In the genomic region with DNA sequence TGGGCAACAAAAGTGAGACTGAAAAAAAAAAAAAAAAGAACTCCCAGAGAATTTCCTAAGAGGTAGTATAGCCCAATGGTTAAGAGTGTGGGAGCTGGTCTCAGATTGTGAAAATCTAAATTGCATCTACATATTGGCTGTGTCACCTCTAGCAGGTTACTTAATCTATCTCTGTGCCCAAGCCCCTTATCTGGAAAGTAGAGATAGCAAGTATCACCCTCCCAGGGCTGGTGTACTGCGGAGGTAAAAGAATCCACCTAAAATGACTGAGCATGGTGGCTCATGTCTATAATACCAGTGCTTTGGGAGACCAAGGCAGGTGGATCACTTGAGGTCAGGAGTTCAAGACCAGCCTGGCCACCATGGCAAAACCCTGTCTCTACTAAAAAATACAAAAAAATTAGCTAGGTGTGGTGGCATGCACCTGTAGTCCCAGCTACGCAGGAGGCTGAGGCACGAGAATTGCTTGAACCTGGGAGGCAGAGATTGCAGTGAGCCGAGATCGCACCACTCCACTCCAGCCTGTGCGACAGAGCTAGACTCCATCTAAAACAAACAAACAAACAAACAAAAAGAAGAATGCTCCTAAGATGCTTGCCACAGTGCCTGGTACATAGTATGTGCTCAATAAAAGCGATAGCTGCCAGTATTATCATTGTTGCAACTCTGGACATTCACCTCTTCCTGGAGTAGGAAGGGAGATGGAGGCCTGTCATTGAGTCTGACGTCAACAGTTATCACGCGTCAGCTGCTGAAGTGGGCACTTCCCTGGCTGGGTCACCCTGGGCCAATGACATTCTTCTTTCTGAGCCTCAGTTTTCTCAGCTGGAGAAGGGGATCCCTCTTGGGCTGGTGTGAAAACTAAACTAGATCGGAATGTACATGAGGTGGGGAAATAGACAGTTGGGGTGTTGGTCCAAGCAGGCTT, we compare ENCODE assay signal across 18 cellular contexts. TPM values are rescaled to one million over a fixed set of nuclear protein-coding genes. Genes with fewer than 3 reads are reported as not detected.
A peak's percentile ranks its signal among the peaks of the same experiment; 100 is the strongest.
DNase-seq lines count a peak whose midpoint lies in the region; ATAC-seq and TF ChIP-seq lines count a peak whose summit lies in the region.
"Had no signal": no experiment of that assay in that cellular context is flagged by ENCODE, and none has a peak within 500 bp of the region (broad histone marks: within the 10 kb centered on the region; RNA-seq: fewer than 3 reads in every experiment).

No MANE protein-coding gene starts in this region.

- H3K4me1 ChIP-seq in HCT116 (ENCODE audit: control insufficient read depth in 1 of 2, insufficient read depth in 2 of 2, low read length in 2 of 2), result peaks cover 37 to 69% of the 10 kb centered on the region in 2 experiments
- H3K4me1 ChIP-seq in Peyer's patch, result peaks cover 0 to 27% (median 6%) of the 10 kb centered on the region in 4 donors
- H3K4me1 ChIP-seq in hepatocyte (ENCODE audit: insufficient read depth), result peaks cover 12% of the 10 kb centered on the region
- H3K4me1 ChIP-seq in neural progenitor cell, result peaks cover 13% of the 10 kb centered on the region

- RAD21 ChIA-PET in HCT116 (lab: Charles Lee; ENCODE audit: low non-redundant PET in 1 of 2, low total read pairs in 2 of 2, uncharacterized antibody in 2 of 2, unreplicated experiment in 2 of 2), result no interaction called here

- peaks cover 10% of the 10 kb centered on the region for H3K79me2 ChIP-seq in HCT116 (ENCODE audit: insufficient read depth, low read length)
- no peaks in the 10 kb centered on the region for H3K79me2 ChIP-seq in hepatocyte
- H3K79me2 ChIP-seq in neural progenitor cell (ENCODE audit: low read depth), result no peaks in the 10 kb centered on the region

- no peaks in the 10 kb centered on the region for H3K9me3 ChIP-seq in HCT116 (ENCODE audit: control insufficient read depth in 1 of 2, insufficient read depth in 1 of 2, low read depth in 1 of 2, low read length in 2 of 2)
- H3K9me3 ChIP-seq in Peyer's patch, result no peaks in the 10 kb centered on the region
- no peaks in the 10 kb centered on the region for H3K9me3 ChIP-seq in hepatocyte (ENCODE audit: low read depth)
- no peaks in the 10 kb centered on the region for H3K9me3 ChIP-seq in neural progenitor cell (ENCODE audit: low read depth)
- H3K9me3 ChIP-seq: sigmoid colon had no signal

- H3K36me3 Mint-ChIP-seq in immature natural killer cell (no peaks in the 10 kb centered on the region), osteocyte (ENCODE audit: unreplicated experiment) (no peaks in the 10 kb centered on the region), glutamatergic neuron (ENCODE audit: unreplicated experiment) (no peaks in the 10 kb centered on the region), neural progenitor cell (no peaks in the 10 kb centered on the region)
- H3K36me3 Mint-ChIP-seq: T-cell had no signal

- H3K9me2 ChIP-seq in HCT116 (ENCODE audit: insufficient read depth) (no peaks in the 10 kb centered on the region), hepatocyte (replicated peaks; ENCODE audit: insufficient read depth) (no peaks in the 10 kb centered on the region)

- H4K20me1 ChIP-seq in HCT116 (ENCODE audit: insufficient read depth) (no peaks in the 10 kb centered on the region), hepatocyte (ENCODE audit: insufficient read depth, poor library complexity, severe bottlenecking) (no peaks in the 10 kb centered on the region), neural progenitor cell (ENCODE audit: low read depth) (no peaks in the 10 kb centered on the region)

- no peak overlapping the region for H3K27ac Mint-ChIP-seq in immature natural killer cell
- H3K27ac Mint-ChIP-seq in osteocyte (ENCODE audit: unreplicated experiment), result no peak overlapping the region
- no peak overlapping the region for H3K27ac Mint-ChIP-seq in glutamatergic neuron (ENCODE audit: unreplicated experiment)
- H3K27ac Mint-ChIP-seq in neural progenitor cell, result no peak overlapping the region
- H3K27ac Mint-ChIP-seq: T-cell had no signal

- WGBS in hepatocyte (ENCODE audit: low lambda C conversion rate, missing lambda C conversion rate), result 89% methylated on average over 11 of the region's 11 CpGs

- H3K27me3 Mint-ChIP-seq in immature natural killer cell (ENCODE audit: low read depth in 3 of 3) (peaks cover 1 to 3% (median 2%) of the 10 kb centered on the region in 3 donors), osteocyte (ENCODE audit: unreplicated experiment) (no peaks in the 10 kb centered on the region), glutamatergic neuron (ENCODE audit: unreplicated experiment) (peaks cover 12% of the 10 kb centered on the region), neural progenitor cell (ENCODE audit: insufficient read depth, low read depth) (peaks cover 23% of the 10 kb centered on the region)
- H3K27me3 Mint-ChIP-seq: T-cell had no signal

- peaks cover 18% of the 10 kb centered on the region for H3F3A ChIP-seq in neural progenitor cell (ENCODE audit: low read depth)

- BruUV-seq in HCT116 (replicated peaks; lab: Mats Ljungman, UMichigan), result no TSS peak

- no peaks in the 10 kb centered on the region for H3K9me3 Mint-ChIP-seq in immature natural killer cell
- no peaks in the 10 kb centered on the region for H3K9me3 Mint-ChIP-seq in osteocyte (ENCODE audit: unreplicated experiment)
- peaks cover 4% of the 10 kb centered on the region for H3K9me3 Mint-ChIP-seq in glutamatergic neuron (ENCODE audit: unreplicated experiment)
- no peaks in the 10 kb centered on the region for H3K9me3 Mint-ChIP-seq in neural progenitor cell
- H3K9me3 Mint-ChIP-seq: T-cell had no signal

- CTCF ChIA-PET in HCT116 (lab: Charles Lee), result no interaction called here

- POLR2A ChIA-PET in HCT116 (lab: Charles Lee), result interaction anchor here (0.6 to 2.0 kb wide), 5 partner anchors 13 to 235 kb away, joined by 3 to 8 read pairs (median 3); no protein-coding TSS in a partner anchor

- no peaks in the 10 kb centered on the region for H3K36me3 ChIP-seq in HCT116 (ENCODE audit: control insufficient read depth in 1 of 2, insufficient read depth in 2 of 2, low read length in 2 of 2)
- H3K36me3 ChIP-seq in Peyer's patch, result no peaks in the 10 kb centered on the region
- no peaks in the 10 kb centered on the region for H3K36me3 ChIP-seq in hepatocyte (replicated peaks; ENCODE audit: insufficient read depth, low read depth)
- no peaks in the 10 kb centered on the region for H3K36me3 ChIP-seq in neural progenitor cell
- H3K36me3 ChIP-seq: sigmoid colon had no signal

- peak overlapping the region; percentile 54; the same call in 1 of the 2 replicates for H3K9ac ChIP-seq in HCT116 (ENCODE audit: low read length)
- H3K9ac ChIP-seq in neural progenitor cell, result no peak overlapping the region

- TF ChIP-seq POLR2A in HCT116 (IDR thresholded peaks at IDR 0.05; ENCODE audit: borderline replicate concordance, extremely low read depth, insufficient read depth, insufficient read length) (no peak), Peyer's patch (IDR thresholded peaks at IDR 0.05) (no peak)

- H3K27ac ChIP-seq in HCT116 (ENCODE audit: low read depth, low read length) (peak overlapping the region; percentile 72), Peyer's patch (peak overlapping the region in 3 of 4 donors; percentile 82 to 90 (median 89)), hepatocyte (peak overlapping the region; percentile 96), skin epidermis (peak overlapping the region in 15 of 21 experiments; percentile 21 to 84 (median 69)), neural progenitor cell (no peak overlapping the region)

- peaks cover 15 to 16% of the 10 kb centered on the region in 2 donors for H3K4me1 Mint-ChIP-seq in immature natural killer cell
- H3K4me1 Mint-ChIP-seq in osteocyte (ENCODE audit: unreplicated experiment), result peaks cover 26% of the 10 kb centered on the region
- no peaks in the 10 kb centered on the region for H3K4me1 Mint-ChIP-seq in glutamatergic neuron (ENCODE audit: low read depth, unreplicated experiment)
- H3K4me1 Mint-ChIP-seq in neural progenitor cell, result peaks cover 19% of the 10 kb centered on the region

- H3K4me2 ChIP-seq in HCT116 (ENCODE audit: low read length) (peak overlapping the region; percentile 70), hepatocyte (no peak overlapping the region), neural progenitor cell (no peak overlapping the region)

- TF ChIP-seq CTCF in HCT116 (IDR thresholded peaks at IDR 0.05 in 2 of 3, conservative IDR thresholded peaks at IDR 0.05 in 1 of 3; ENCODE audit: borderline replicate concordance in 1 of 3, insufficient read depth in 1 of 3, low read depth in 2 of 3, low read length in 2 of 3) (no peak), Peyer's patch (IDR thresholded peaks at IDR 0.05) (no peak), hepatocyte (IDR thresholded peaks at IDR 0.05; ENCODE audit: poor library complexity) (no peak), osteocyte (IDR thresholded peaks at IDR 0.05) (no peak), glutamatergic neuron (IDR thresholded peaks at IDR 0.05; ENCODE audit: partially characterized antibody, unreplicated experiment) (no peak), neural progenitor cell (IDR thresholded peaks at IDR 0.05) (no peak)

- DNase-seq in HCT116 (ENCODE audit: low read depth, low spot score) (no peak), Peyer's patch (no peak), hepatocyte (ENCODE audit: low spot score) (no peak), immature natural killer cell (no peak), osteocyte (ENCODE audit: extremely low spot score, unreplicated experiment) (no peak), glutamatergic neuron (no peak), neural progenitor cell (ENCODE audit: low spot score) (no peak)
- DNase-seq: activated CD4-positive, CD25-positive, alpha-beta regulatory T cell; activated CD8-positive, alpha-beta memory T cell treated with anti-CD3 and anti-CD28 coated beads, Interleukin-2, amount 50 U/mL, for 4 hours; DMS79 treated with DMSO at 0.1 percent for 48 hours; KG1; NCI-H1436; NCI-H510A; sigmoid colon; stimulated activated naive CD4-positive, alpha-beta T cell treated with Interleukin-2 at 50 U/mL for 16 hours had no signal

- H2AFZ ChIP-seq in HCT116 (ENCODE audit: low read depth, low read length, poor library complexity, severe bottlenecking) (no peak overlapping the region), hepatocyte (no peak overlapping the region), neural progenitor cell (replicated peaks) (no peak overlapping the region)

- H3K4me3 Mint-ChIP-seq in immature natural killer cell, result no peak overlapping the region
- no peak overlapping the region for H3K4me3 Mint-ChIP-seq in osteocyte (ENCODE audit: unreplicated experiment)
- no peak overlapping the region for H3K4me3 Mint-ChIP-seq in glutamatergic neuron (ENCODE audit: unreplicated experiment)
- H3K4me3 Mint-ChIP-seq in neural progenitor cell, result no peak overlapping the region
- H3K4me3 Mint-ChIP-seq: T-cell had no signal

- no peak for TF ChIP-seq RAD21 in HCT116 (IDR thresholded peaks at IDR 0.05; ENCODE audit: low read depth)

- no peak overlapping the region for H3K4me3 ChIP-seq in HCT116 (replicated peaks in 1 of 2; ENCODE audit: low read depth in 1 of 2, low read length in 2 of 2)
- H3K4me3 ChIP-seq in Peyer's patch, result no peak overlapping the region
- no peak overlapping the region for H3K4me3 ChIP-seq in hepatocyte
- no peak overlapping the region for H3K4me3 ChIP-seq in skin epidermis
- H3K4me3 ChIP-seq in neural progenitor cell, result no peak overlapping the region
- H3K4me3 ChIP-seq: sigmoid colon had no signal

- no peaks in the 10 kb centered on the region for H3K27me3 ChIP-seq in HCT116 (ENCODE audit: insufficient read depth, low read length)
- H3K27me3 ChIP-seq in Peyer's patch, result no peaks in the 10 kb centered on the region
- H3K27me3 ChIP-seq in hepatocyte, result no peaks in the 10 kb centered on the region
- peaks cover 25% of the 10 kb centered on the region for H3K27me3 ChIP-seq in neural progenitor cell
- H3K27me3 ChIP-seq: sigmoid colon had no signal

- no peak for ATAC-seq in HCT116
- ATAC-seq: T-cell had no signal

- intact Hi-C loops in HCT116 (cut with micrococcal nuclease), result loop anchor here (10.0 kb wide), 1 partner anchor 111 kb away; a partner anchor contains a TSS

RNA-seq across cellular contexts. Expression of a gene that starts 4.0 kb away (rescaled TPM):
- total RNA-seq in HCT116 (2021; ENCODE audit: unreplicated experiment) (98.1 TPM), Peyer's patch (10 to 100 TPM in 3 of 4 donors, 1 to 10 TPM in 1; 7.0 to 21.2 (median 15.5) TPM), hepatocyte (25.0 and 28.0 TPM in 2 replicates), osteocyte (21.0 and 23.3 TPM in 2 replicates), glutamatergic neuron (ENCODE audit: unreplicated experiment) (2.9 TPM), neural progenitor cell (ENCODE audit: low replicate concordance) (12.9 and 36.5 TPM in 2 replicates)
- polyA plus RNA-seq in HCT116 (2012), result 161 and 211 TPM in 2 replicates
- polyA plus RNA-seq in hepatocyte (57.8 and 65.1 TPM in 2 replicates), immature natural killer cell (1 to 10 TPM; 3.4 to 6.1 (median 5.7) TPM)

RNA-seq across cellular contexts. Expression of a gene that starts 34.3 kb away (rescaled TPM):
- total RNA-seq in HCT116 (2021; ENCODE audit: unreplicated experiment) (28.7 TPM), Peyer's patch (1 to 10 TPM in 1 of 4 donors, under 1 TPM in 1, not detected in 2; 0.80 to 1.4 TPM), hepatocyte (22.7 and 24.4 TPM in 2 replicates), osteocyte (8.8 and 9.0 TPM in 2 replicates), glutamatergic neuron (ENCODE audit: unreplicated experiment) (52.4 TPM), neural progenitor cell (ENCODE audit: low replicate concordance) (7.7 and 28.6 TPM in 2 replicates)
- polyA plus RNA-seq in HCT116 (2012), result 33.7 and 34.8 TPM in 2 replicates
- polyA plus RNA-seq in hepatocyte (16.6 and 17.1 TPM in 2 replicates), immature natural killer cell (under 1 TPM in 1 of 3 donors, not detected in 2; 0.10 TPM)

RNA-seq across cellular contexts. Expression of a gene that starts 41.9 kb away (rescaled TPM):
- not detected for total RNA-seq in HCT116 (2021; ENCODE audit: unreplicated experiment)
- polyA plus RNA-seq in HCT116 (2012), result 0.04 TPM in 1 of 2 replicates, not detected in the other
- total RNA-seq in Peyer's patch, result not detected
- not detected in 2 replicates for total RNA-seq in hepatocyte
- not detected in 2 replicates for polyA plus RNA-seq in hepatocyte
- under 1 TPM in 1 of 3 donors, not detected in 2; 0.13 TPM for polyA plus RNA-seq in immature natural killer cell
- total RNA-seq in osteocyte, result not detected in 2 replicates
- total RNA-seq in glutamatergic neuron (ENCODE audit: unreplicated experiment), result not detected
- not detected in 2 replicates for total RNA-seq in neural progenitor cell (ENCODE audit: low replicate concordance)
- total RNA-seq: dermis microvascular lymphatic vessel endothelial cell, sigmoid colon, T-cell had no signal
- polyA plus RNA-seq: sigmoid colon had no signal

RNA-seq across cellular contexts. Expression of a gene that starts 54.5 kb away (rescaled TPM):
- total RNA-seq in HCT116 (2021; ENCODE audit: unreplicated experiment) (39.6 TPM), Peyer's patch (10 to 100 TPM; 10.5 to 28.1 (median 11.6) TPM), hepatocyte (35.9 and 40.2 TPM in 2 replicates), osteocyte (64.0 and 74.1 TPM in 2 replicates), glutamatergic neuron (ENCODE audit: unreplicated experiment) (139 TPM), neural progenitor cell (ENCODE audit: low replicate concordance) (18.5 and 57.7 TPM in 2 replicates)
- 37.5 and 37.7 TPM in 2 replicates for polyA plus RNA-seq in HCT116 (2012)
- polyA plus RNA-seq in hepatocyte (73.9 and 74.9 TPM in 2 replicates), immature natural killer cell (10 to 100 TPM; 10.6 to 28.5 (median 19.7) TPM)
